ENCODE assay signal across 8 cellular contexts in genomic region chr14:49867831-49868719, GRCh38. TPM values are rescaled to one million over a fixed set of nuclear protein-coding genes. Genes with fewer than 3 reads are reported as not detected.
A peak's percentile ranks its signal among the peaks of the same experiment; 100 is the strongest.
DNase-seq lines count a peak whose midpoint lies in the region; ATAC-seq and TF ChIP-seq lines count a peak whose summit lies in the region.

No MANE protein-coding gene starts in this region.

- H3K27ac ChIP-seq in C4-2B (peak overlapping the region; percentile 58), left lung (peak overlapping the region; percentile 90 to 92)

- no peaks in the 10 kb centered on the region for H3K27me3 ChIP-seq in left lung

- no peaks in the 10 kb centered on the region for H3K27me3 Mint-ChIP-seq in activated CD4-positive, alpha-beta T cell treated with anti-CD3 and anti-CD28 coated beads, Interleukin-2, amount 10 ng/mL, durations not matched to agents 24 days and 14 days

- H3K36me3 ChIP-seq in left lung, result no peaks in the 10 kb centered on the region

- intact Hi-C loops in activated CD4-positive, alpha-beta T cell treated with anti-CD3 and anti-CD28 coated beads, Interleukin-2, amount 10 ng/mL, durations not matched to agents 24 days and 14 days (cut with micrococcal nuclease), result loop anchor here (1.0 to 10.0 kb wide), 8 partner anchors 11 to 957 kb away; partner anchors contain the start of genes MAP4K5 and VCPKMT
- intact Hi-C loops in left lung (cut with DNase I), result no loop called here

- peaks cover 23% of the 10 kb centered on the region for H3K4me1 Mint-ChIP-seq in activated CD4-positive, alpha-beta T cell treated with anti-CD3 and anti-CD28 coated beads, Interleukin-2, amount 10 ng/mL, durations not matched to agents 24 days and 14 days

- ATAC-seq in GM19372 (IDR thresholded peaks at IDR 0.05; ENCODE audit: low read depth, unreplicated experiment) (peak; percentile 93), HG03520 (IDR thresholded peaks at IDR 0.05; ENCODE audit: unreplicated experiment) (peak; percentile 81), left lung (peak; percentile 95)

- H3K9me3 ChIP-seq in left lung, result no peaks in the 10 kb centered on the region

- DNase-seq in NCI-H526 (lab: John Stamatoyannopoulos, UW), result peak; percentile 88 to 97
- DNase-seq in activated CD4-positive, alpha-beta T cell treated with anti-CD3 and anti-CD28 coated beads, Interleukin-2, amount 10 ng/mL, durations not matched to agents 24 days and 14 days, result peak; percentile 98
- peak; percentile 36 for DNase-seq in cortex of kidney (lab: John Stamatoyannopoulos, UW)
- peak; percentile 99 to 100 for DNase-seq in left lung
- DNase-seq in stimulated activated CD4-positive, alpha-beta T cell treated with anti-CD3 and anti-CD28 coated beads, Interleukin-2, amount 100 ng/mL, for 24 hours, result peak; percentile 98 to 99

- H3K27ac Mint-ChIP-seq in activated CD4-positive, alpha-beta T cell treated with anti-CD3 and anti-CD28 coated beads, Interleukin-2, amount 10 ng/mL, durations not matched to agents 24 days and 14 days, result peak overlapping the region; percentile 97

- peak overlapping the region; percentile 52 to 60 for H3K4me3 ChIP-seq in left lung

- TF ChIP-seq CTCF in C4-2B (conservative IDR thresholded peaks at IDR 0.05) (no peak), left lung (IDR thresholded peaks at IDR 0.05) (no peak)

- H3K9me3 Mint-ChIP-seq in activated CD4-positive, alpha-beta T cell treated with anti-CD3 and anti-CD28 coated beads, Interleukin-2, amount 10 ng/mL, durations not matched to agents 24 days and 14 days, result no peaks in the 10 kb centered on the region

- peak overlapping the region; percentile 99 for H3K4me3 Mint-ChIP-seq in activated CD4-positive, alpha-beta T cell treated with anti-CD3 and anti-CD28 coated beads, Interleukin-2, amount 10 ng/mL, durations not matched to agents 24 days and 14 days

- H3K36me3 Mint-ChIP-seq in activated CD4-positive, alpha-beta T cell treated with anti-CD3 and anti-CD28 coated beads, Interleukin-2, amount 10 ng/mL, durations not matched to agents 24 days and 14 days (ENCODE audit: low read depth), result peaks cover 2% of the 10 kb centered on the region

- peaks cover 7 to 38% of the 10 kb centered on the region in 2 donors for H3K4me1 ChIP-seq in left lung

RNA-seq across cellular contexts. Expression of gene NEMF, which starts 15.5 kb away (rescaled TPM):
- total RNA-seq in activated CD4-positive, alpha-beta T cell treated with anti-CD3 and anti-CD28 coated beads, Interleukin-2, amount 10 ng/mL, durations not matched to agents 24 days and 14 days, result 65.8 and 75.4 TPM in 2 replicates
- total RNA-seq in left lung, result 10 to 100 TPM; 48.1 to 62.1 TPM

RNA-seq across cellular contexts. Expression of gene ARF6, which starts 24.8 kb away (rescaled TPM):
- total RNA-seq in activated CD4-positive, alpha-beta T cell treated with anti-CD3 and anti-CD28 coated beads, Interleukin-2, amount 10 ng/mL, durations not matched to agents 24 days and 14 days, result 154 and 160 TPM in 2 replicates
- total RNA-seq in left lung, result 10 to 100 TPM; 73.6 to 89.0 TPM

Comparison
In these comparisons a context has a peak if more than half of its experiments do, and no peak if none do; other contexts are left out.
1. Peak in every context shown above with its lines: DNase-seq, ATAC-seq, H3K4me3 ChIP-seq and H3K27ac ChIP-seq.
2. DNase-seq: peak in every context shown above with its lines; median percentile 100 in left lung; 98 in stimulated activated CD4-positive, alpha-beta T cell treated with anti-CD3 and anti-CD28 coated beads, Interleukin-2, amount 100 ng/mL, for 24 hours; 98 in activated CD4-positive, alpha-beta T cell treated with anti-CD3 and anti-CD28 coated beads, Interleukin-2, amount 10 ng/mL, durations not matched to agents 24 days and 14 days; 92 in NCI-H526; 36 in cortex of kidney.